ENCODE assay signal across 32 cellular contexts in the genomic region with DNA sequence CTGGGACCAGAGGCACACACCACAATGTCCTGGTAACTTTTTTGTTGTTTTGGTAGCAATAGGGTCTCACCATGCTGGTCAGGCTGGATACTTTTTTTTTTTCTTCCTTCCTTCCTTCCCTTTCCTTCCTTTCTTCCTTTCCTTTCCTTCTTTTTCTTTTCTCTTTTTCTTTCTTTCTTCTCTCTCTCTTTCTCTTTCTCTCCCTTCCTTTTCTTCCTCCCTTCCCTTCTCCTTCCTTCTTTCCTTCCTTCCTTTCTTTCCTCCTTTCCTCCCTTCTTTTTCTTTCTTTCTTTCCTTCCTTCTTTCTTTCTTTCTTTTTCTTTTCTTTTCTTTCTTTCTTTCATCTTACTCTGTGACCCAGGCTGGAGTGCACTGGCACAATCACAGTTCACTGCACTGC.
"Had no signal": no experiment of that assay in that cellular context is flagged by ENCODE, and none has a peak within 500 bp of the region (broad histone marks: within the 10 kb centered on the region; RNA-seq: fewer than 3 reads in every experiment).

No MANE protein-coding gene starts in this region.

- H3K27me3 Mint-ChIP-seq: activated CD4-positive, alpha-beta memory T cell treated with anti-CD3 and anti-CD28 coated beads for 36 hours; activated CD4-positive, alpha-beta T cell treated with anti-CD3 and anti-CD28 coated beads for 36 hours; activated CD4-positive, alpha-beta T cell treated with anti-CD3 and anti-CD28 coated beads, Interleukin-2, amount 10 ng/mL, durations not matched to agents 24 days and 14 days; activated CD8-positive, alpha-beta memory T cell treated with anti-CD3 and anti-CD28 coated beads, Interleukin-2, amount 10 ng/mL, durations not matched to agents 7 days and 5 days; activated naive CD8-positive, alpha-beta T cell; central memory CD8-positive, alpha-beta T cell; effector memory CD8-positive, alpha-beta T cell had no signal

- H3K9me3 Mint-ChIP-seq: activated CD4-positive, alpha-beta memory T cell treated with anti-CD3 and anti-CD28 coated beads for 36 hours; activated CD4-positive, alpha-beta T cell treated with anti-CD3 and anti-CD28 coated beads, Interleukin-2, amount 10 ng/mL, durations not matched to agents 24 days and 14 days; activated naive CD4-positive, alpha-beta T cell treated with anti-CD3 and anti-CD28 coated beads for 36 hours; activated T-helper 1 cell treated with anti-CD3 and anti-CD28 coated beads, Interleukin-12 subunit alpha, Interleukin-12 subunit beta, Interleukin-2, Interleukin-4 antibody, amounts not matched to agents 30 ng/mL and 10 ng/mL and 1 ng/mL, durations not matched to agents 14 hours and 24 hours and 36 hours; activated T-helper 2 cell treated with anti-CD3 and anti-CD28 coated beads, Interferon-gamma antibody, Interleukin-2, Interleukin-4, amounts not matched to agents 10 μg/mL and 5 μg/mL and 100 μg/mL, durations not matched to agents 14 hours and 24 hours and 36 hours; central memory CD8-positive, alpha-beta T cell; effector memory CD8-positive, alpha-beta T cell; T-helper 2 cell treated with Interferon-gamma antibody and Interleukin-4, amounts not matched to agents 5 μg/mL and 100 μg/mL, for 36 hours had no signal

- H3K36me3 ChIP-seq: brain microvascular endothelial cell, esophagus muscularis mucosa, gastrocnemius medialis, heart left ventricle, WERI-Rb-1 had no signal

- H3K27me3 ChIP-seq: brain microvascular endothelial cell, esophagus muscularis mucosa, foreskin keratinocyte, gastrocnemius medialis, heart left ventricle had no signal

- H3K4me3 ChIP-seq: coronary artery, esophagus muscularis mucosa, gastrocnemius medialis, heart left ventricle had no signal

- H3K4me1 Mint-ChIP-seq: activated CD4-positive, alpha-beta T cell treated with anti-CD3 and anti-CD28 coated beads for 36 hours; activated CD4-positive, alpha-beta T cell treated with anti-CD3 and anti-CD28 coated beads, Interleukin-2, amount 10 ng/mL, durations not matched to agents 24 days and 14 days; central memory CD8-positive, alpha-beta T cell had no signal

- H3K4me1 ChIP-seq: esophagus muscularis mucosa, foreskin keratinocyte, gastrocnemius medialis, heart left ventricle had no signal

- DNase-seq: activated CD4-positive, alpha-beta memory T cell treated with anti-CD3 and anti-CD28 coated beads for 36 hours; activated CD4-positive, alpha-beta T cell treated with anti-CD3 and anti-CD28 coated beads for 36 hours; activated CD4-positive, alpha-beta T cell treated with anti-CD3 and anti-CD28 coated beads, Interleukin-2, amount 10 ng/mL, durations not matched to agents 24 days and 14 days; activated CD4-positive, CD25-positive, alpha-beta regulatory T cell; activated CD4-positive, CD25-positive, alpha-beta regulatory T cell treated with anti-CD3 and anti-CD28 coated beads, Interleukin-2, amount 50 U/mL, for 72 hours; activated CD8-positive, alpha-beta memory T cell treated with anti-CD3 and anti-CD28 coated beads, Interleukin-2, amount 10 ng/mL, durations not matched to agents 7 days and 5 days; activated CD8-positive, alpha-beta memory T cell treated with anti-CD3 and anti-CD28 coated beads, Interleukin-2, amount 50 U/mL, for 4 hours; activated CD8-positive, alpha-beta T cell treated with anti-CD3 and anti-CD28 coated beads, Interleukin-2, amount 10 ng/mL, durations not matched to agents 7 days and 5 days; activated effector memory CD4-positive, alpha-beta T cell treated with anti-CD3 and anti-CD28 coated beads, Interleukin-2, amount 50 U/mL, for 16 hours; activated naive CD4-positive, alpha-beta T cell treated with anti-CD3 and anti-CD28 coated beads for 36 hours; activated T-cell treated with anti-CD3 and anti-CD28 coated beads, Interleukin-2, amount 50 U/mL, for 1 hour; activated T-cell treated with anti-CD3 and anti-CD28 coated beads, Interleukin-2, amount 50 U/mL, for 48 hours; amniotic stem cell; anterior cingulate cortex; brain microvascular endothelial cell; dermis blood vessel endothelial cell; effector CD4-positive, alpha-beta T cell; effector memory CD8-positive, alpha-beta T cell; erythroblast; foreskin keratinocyte; gastrocnemius medialis; glutamatergic neuron; heart left ventricle; T1000; WERI-Rb-1 had no signal

- ATAC-seq: activated CD4-positive, alpha-beta T cell treated with anti-CD3 and anti-CD28 coated beads for 36 hours; activated CD8-positive, alpha-beta memory T cell treated with anti-CD3 and anti-CD28 coated beads, Interleukin-2, amount 10 ng/mL, durations not matched to agents 7 days and 5 days; activated CD8-positive, alpha-beta T cell treated with anti-CD3 and anti-CD28 coated beads, Interleukin-2, amount 10 ng/mL, durations not matched to agents 7 days and 5 days; effector memory CD8-positive, alpha-beta T cell; foreskin keratinocyte; gastrocnemius medialis; heart left ventricle had no signal

- H3K9me3 ChIP-seq: esophagus muscularis mucosa, gastrocnemius medialis, heart left ventricle had no signal

- H3K4me3 Mint-ChIP-seq: activated CD4-positive, alpha-beta memory T cell treated with anti-CD3 and anti-CD28 coated beads for 36 hours; activated CD4-positive, alpha-beta T cell treated with anti-CD3 and anti-CD28 coated beads for 36 hours; activated CD4-positive, alpha-beta T cell treated with anti-CD3 and anti-CD28 coated beads, Interleukin-2, amount 10 ng/mL, durations not matched to agents 24 days and 14 days; activated CD8-positive, alpha-beta memory T cell treated with anti-CD3 and anti-CD28 coated beads, Interleukin-2, amount 10 ng/mL, durations not matched to agents 7 days and 5 days; activated CD8-positive, alpha-beta T cell treated with anti-CD3 and anti-CD28 coated beads, Interleukin-2, amount 10 ng/mL, durations not matched to agents 7 days and 5 days; activated naive CD4-positive, alpha-beta T cell treated with anti-CD3 and anti-CD28 coated beads for 36 hours; activated naive CD8-positive, alpha-beta T cell; activated T-helper 1 cell treated with anti-CD3 and anti-CD28 coated beads, Interleukin-12 subunit alpha, Interleukin-12 subunit beta, Interleukin-2, Interleukin-4 antibody, amounts not matched to agents 30 ng/mL and 10 ng/mL and 1 ng/mL, durations not matched to agents 14 hours and 24 hours and 36 hours; central memory CD8-positive, alpha-beta T cell; effector memory CD8-positive, alpha-beta T cell; T-helper 2 cell treated with Interferon-gamma antibody and Interleukin-4, amounts not matched to agents 5 μg/mL and 100 μg/mL, for 36 hours had no signal

- H3K27ac Mint-ChIP-seq: activated CD4-positive, alpha-beta memory T cell treated with anti-CD3 and anti-CD28 coated beads for 36 hours; activated CD4-positive, alpha-beta T cell treated with anti-CD3 and anti-CD28 coated beads for 36 hours; activated CD4-positive, alpha-beta T cell treated with anti-CD3 and anti-CD28 coated beads, Interleukin-2, amount 10 ng/mL, durations not matched to agents 24 days and 14 days; activated CD8-positive, alpha-beta memory T cell treated with anti-CD3 and anti-CD28 coated beads, Interleukin-2, amount 10 ng/mL, durations not matched to agents 7 days and 5 days; activated CD8-positive, alpha-beta T cell treated with anti-CD3 and anti-CD28 coated beads, Interleukin-2, amount 10 ng/mL, durations not matched to agents 7 days and 5 days; activated naive CD4-positive, alpha-beta T cell treated with anti-CD3 and anti-CD28 coated beads for 36 hours; activated naive CD8-positive, alpha-beta T cell; activated T-helper 1 cell treated with anti-CD3 and anti-CD28 coated beads, Interleukin-12 subunit alpha, Interleukin-12 subunit beta, Interleukin-2, Interleukin-4 antibody, amounts not matched to agents 30 ng/mL and 10 ng/mL and 1 ng/mL, durations not matched to agents 14 hours and 24 hours and 36 hours; activated T-helper 2 cell treated with anti-CD3 and anti-CD28 coated beads, Interferon-gamma antibody, Interleukin-2, Interleukin-4, amounts not matched to agents 10 μg/mL and 5 μg/mL and 100 μg/mL, durations not matched to agents 14 hours and 24 hours and 36 hours; T-helper 2 cell treated with Interferon-gamma antibody and Interleukin-4, amounts not matched to agents 5 μg/mL and 100 μg/mL, for 36 hours had no signal

- H3K27ac ChIP-seq: brain microvascular endothelial cell, coronary artery, esophagus muscularis mucosa, foreskin keratinocyte, gastrocnemius medialis, heart left ventricle, WERI-Rb-1 had no signal

- H3K36me3 Mint-ChIP-seq: activated CD4-positive, alpha-beta memory T cell treated with anti-CD3 and anti-CD28 coated beads for 36 hours; activated CD8-positive, alpha-beta memory T cell treated with anti-CD3 and anti-CD28 coated beads, Interleukin-2, amount 10 ng/mL, durations not matched to agents 7 days and 5 days; activated naive CD8-positive, alpha-beta T cell had no signal
